ENCODE assay signal across 21 cellular contexts in the genomic region with DNA sequence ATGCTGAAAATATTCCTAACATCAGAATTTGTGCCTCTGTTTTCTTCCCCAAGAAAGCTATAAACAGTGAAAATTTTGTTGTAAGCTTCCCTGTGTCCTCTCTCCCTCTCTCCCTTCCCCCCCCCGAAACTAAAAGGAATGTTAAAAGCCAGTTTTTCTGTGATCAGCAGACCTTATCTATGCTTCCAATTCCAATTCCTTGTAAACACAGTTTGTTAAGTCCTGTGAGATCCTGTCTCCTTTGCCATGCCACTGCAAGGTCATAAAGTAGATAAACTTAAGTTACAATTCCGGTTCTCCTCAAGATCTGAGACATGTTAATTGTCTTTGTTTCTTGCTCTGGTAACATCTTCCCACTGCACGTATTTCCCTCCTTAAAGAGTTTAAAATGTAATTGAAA.
"Had no signal": no experiment of that assay in that cellular context is flagged by ENCODE, and none has a peak within 500 bp of the region (broad histone marks: within the 10 kb centered on the region; RNA-seq: fewer than 3 reads in every experiment).

No MANE protein-coding gene starts in this region.

- ATAC-seq: effector memory CD8-positive, alpha-beta T cell; left lung; naive thymus-derived CD8-positive, alpha-beta T cell; pancreas; right lobe of liver had no signal

- DNase-seq: caudate nucleus; cerebellar nuclear complex; cortex of kidney; effector memory CD8-positive, alpha-beta T cell; kidney; left lung; mammary epithelial cell; midbrain; naive thymus-derived CD8-positive, alpha-beta T cell; pancreas; right lobe of liver; small intestine; stimulated activated CD4-positive, alpha-beta T cell treated with anti-CD3 and anti-CD28 coated beads, Interleukin-12 subunit alpha, Interleukin-12 subunit beta, amount 100 ng/mL, for 4 hours; stimulated activated CD4-positive, alpha-beta T cell treated with anti-CD3 and anti-CD28 coated beads, Interleukin-1b, Interleukin-23, amount 100 ng/mL, for 48 hours; stimulated activated CD4-positive, alpha-beta T cell treated with anti-CD3 and anti-CD28 coated beads, Interleukin-4, amount 100 ng/mL, for 1 hour; stimulated activated CD8-positive, alpha-beta memory T cell treated with anti-CD3 and anti-CD28 coated beads, Interleukin-4, amount 100 ng/mL, for 48 hours; stimulated activated naive CD4-positive, alpha-beta T cell; stomach; tibial artery had no signal

- H3K9me3 ChIP-seq: neutrophil, pancreas, right lobe of liver, upper lobe of left lung had no signal

- H3K4me3 ChIP-seq: left lung, pancreas, right lobe of liver, stomach, tibial artery, upper lobe of left lung had no signal

- H3K27me3 ChIP-seq: left lung, neutrophil, pancreas, right lobe of liver, stomach, tibial artery, upper lobe of left lung had no signal

- H3K27ac ChIP-seq: left lung, neutrophil, pancreas, right lobe of liver, stomach, tibial artery, upper lobe of left lung had no signal

- H3K36me3 ChIP-seq: left lung, neutrophil, pancreas, right lobe of liver, stomach, tibial artery, upper lobe of left lung had no signal

- H3K4me1 ChIP-seq: left lung, pancreas, right lobe of liver, stomach, tibial artery, upper lobe of left lung had no signal
